8 cellular contexts compared by ENCODE assay signal in the genomic region with DNA sequence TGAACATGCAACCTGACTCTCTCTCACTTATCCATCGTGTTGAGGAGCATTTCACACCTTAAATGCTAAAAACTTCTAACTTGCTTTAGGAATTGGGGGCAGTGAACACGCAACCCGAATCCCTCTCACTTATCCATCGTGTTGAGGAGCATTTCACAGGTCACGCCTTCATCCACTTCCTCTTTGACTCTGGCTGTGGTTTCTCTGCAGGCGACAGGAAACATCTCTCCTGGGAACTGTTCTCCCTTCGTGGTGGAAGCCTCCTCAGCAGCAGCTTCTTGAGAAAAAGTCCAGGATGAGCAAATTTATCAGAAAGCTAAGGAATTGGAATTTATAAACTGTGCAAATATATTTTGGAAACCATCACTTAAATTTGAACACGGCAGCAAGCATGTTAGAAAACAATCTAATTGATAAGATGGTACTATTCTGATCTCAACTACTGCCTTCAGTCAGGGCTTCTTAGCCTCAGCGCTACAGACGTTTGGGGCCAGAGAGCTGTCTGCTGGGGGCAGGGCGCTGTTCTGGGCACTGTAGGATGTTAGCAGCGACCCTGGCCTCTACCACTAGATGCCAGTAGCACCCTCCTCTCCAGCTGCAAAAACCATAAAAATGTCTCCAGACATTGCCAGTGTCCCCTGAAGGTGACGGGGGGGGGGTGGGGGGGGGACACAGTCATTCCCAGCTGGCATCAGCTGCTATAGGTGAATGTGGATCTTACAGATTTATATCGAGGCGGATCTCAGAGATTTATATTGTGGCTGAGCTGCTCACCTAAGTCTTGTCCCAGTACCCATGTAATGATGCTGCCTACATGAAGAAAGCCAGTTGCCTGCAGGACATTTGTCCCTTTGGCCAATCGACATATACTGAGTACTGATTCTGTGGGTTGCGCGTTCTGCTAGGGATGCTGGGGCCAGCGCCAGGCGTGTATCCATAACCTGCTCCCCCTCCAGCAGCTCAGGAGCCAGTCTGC. TPM values are rescaled to one million over a fixed set of nuclear protein-coding genes. Genes with fewer than 3 reads are reported as not detected.
DNase-seq lines count a peak whose midpoint lies in the region; ATAC-seq, FAIRE-seq and TF ChIP-seq lines count a peak whose summit lies in the region.

No MANE protein-coding gene starts in this region.

- H3K27ac Mint-ChIP-seq in activated naive CD4-positive, alpha-beta T cell treated with anti-CD3 and anti-CD28 coated beads, Interleukin-2, amount 10 ng/mL, durations not matched to agents 7 days and 5 days, result no peak overlapping the region

- no peaks in the 10 kb centered on the region for H3K9me3 Mint-ChIP-seq in activated naive CD4-positive, alpha-beta T cell treated with anti-CD3 and anti-CD28 coated beads, Interleukin-2, amount 10 ng/mL, durations not matched to agents 7 days and 5 days

- H3K4me3 ChIP-seq in lower lobe of right lung (no peak overlapping the region), small intestine (ENCODE audit: low read depth in 1 of 2, low read length in 2 of 2) (no peak overlapping the region)

- DNase-seq in COR-L47 (lab: John Stamatoyannopoulos, UW), result peak; percentile 55
- peak; percentile 86 for DNase-seq in NCI-H526 treated with DMSO at 0.1 percent for 48 hours (lab: John Stamatoyannopoulos, UW)
- DNase-seq in activated naive CD4-positive, alpha-beta T cell treated with anti-CD3 and anti-CD28 coated beads, Interleukin-2, amount 10 ng/mL, durations not matched to agents 7 days and 5 days, result peak; percentile 58
- no peak for DNase-seq in lower lobe of right lung
- DNase-seq in NCI-H1048 (lab: John Stamatoyannopoulos, UW), result no peak
- DNase-seq in small intestine, result no peak

- TF ChIP-seq CTCF in lower lobe of right lung (IDR thresholded peaks at IDR 0.05), result peak; percentile 25

- CTCF ChIA-PET in activated naive CD4-positive, alpha-beta T cell treated with anti-CD3 and anti-CD28 coated beads, Interleukin-2, amount 10 ng/mL, durations not matched to agents 7 days and 5 days (lab: Charles Lee), result interaction anchor here (0.8 to 1.9 kb wide), 16 partner anchors 9 to 712 kb away, joined by 3 to 10 read pairs (median 4); partner anchors contain the start of gene RBM38

- H3K9me3 ChIP-seq in lower lobe of right lung (no peaks in the 10 kb centered on the region), small intestine (ENCODE audit: control insufficient read depth, low read depth) (no peaks in the 10 kb centered on the region)

- H3K27ac ChIP-seq in lower lobe of right lung (no peak overlapping the region), small intestine (ENCODE audit: low read depth in 1 of 2, low read length in 1 of 2) (no peak overlapping the region)

- H3K4me3 Mint-ChIP-seq in activated naive CD4-positive, alpha-beta T cell treated with anti-CD3 and anti-CD28 coated beads, Interleukin-2, amount 10 ng/mL, durations not matched to agents 7 days and 5 days, result no peak overlapping the region

- no peaks in the 10 kb centered on the region for H3K36me3 ChIP-seq in lower lobe of right lung
- H3K36me3 ChIP-seq in small intestine (ENCODE audit: control insufficient read depth in 2 of 2, insufficient read depth in 2 of 2, low read length in 2 of 2), result no peaks in the 10 kb centered on the region

- WGBS in small intestine, 3 donors, result 31 to 38% (median 35%) methylated on average over 20 of the region's 20 CpGs

- intact Hi-C loops in lower lobe of right lung (cut with DNase I), result loop anchor here (5.0 kb wide), 1 partner anchor 116 kb away; no protein-coding TSS in a partner anchor

- H3K36me3 Mint-ChIP-seq in activated naive CD4-positive, alpha-beta T cell treated with anti-CD3 and anti-CD28 coated beads, Interleukin-2, amount 10 ng/mL, durations not matched to agents 7 days and 5 days, result no peaks in the 10 kb centered on the region

- peaks cover 73% of the 10 kb centered on the region for H3K27me3 Mint-ChIP-seq in activated naive CD4-positive, alpha-beta T cell treated with anti-CD3 and anti-CD28 coated beads, Interleukin-2, amount 10 ng/mL, durations not matched to agents 7 days and 5 days

- peaks cover 31% of the 10 kb centered on the region for H3K4me1 ChIP-seq in lower lobe of right lung
- H3K4me1 ChIP-seq in small intestine (ENCODE audit: control insufficient read depth in 2 of 2, insufficient read depth in 1 of 2, low read depth in 1 of 2, low read length in 1 of 2), result no peaks in the 10 kb centered on the region

- ATAC-seq in GM21390 (IDR thresholded peaks at IDR 0.05; ENCODE audit: unreplicated experiment) (peak; percentile 59), lower lobe of right lung (peak in 1 of 2 donors; percentile 53), HG03469 (IDR thresholded peaks at IDR 0.05; ENCODE audit: unreplicated experiment) (no peak)

- FAIRE-seq in small intestine (lab: Jason Lieb, UNC), result no peak

- peaks cover 19% of the 10 kb centered on the region for H3K4me1 Mint-ChIP-seq in activated naive CD4-positive, alpha-beta T cell treated with anti-CD3 and anti-CD28 coated beads, Interleukin-2, amount 10 ng/mL, durations not matched to agents 7 days and 5 days

- peaks cover 12% of the 10 kb centered on the region for H3K27me3 ChIP-seq in lower lobe of right lung (ENCODE audit: low read depth)
- H3K27me3 ChIP-seq in small intestine (ENCODE audit: control insufficient read depth in 2 of 2, insufficient read depth in 2 of 2, low read length in 2 of 2), result no peaks in the 10 kb centered on the region

RNA-seq across cellular contexts. Expression of gene CTCFL, which starts 26.2 kb away (rescaled TPM):
- not detected for total RNA-seq in lower lobe of right lung
- polyA plus RNA-seq in small intestine, result under 1 TPM in 1 of 3 donors, not detected in 2; 0.03 TPM

Comparison
In these comparisons a context has a peak if more than half of its experiments do, and no peak if none do; other contexts are left out.
1. DNase-seq: peak in COR-L47 (single experiment), NCI-H526 treated with DMSO at 0.1 percent for 48 hours (single experiment) and activated naive CD4-positive, alpha-beta T cell treated with anti-CD3 and anti-CD28 coated beads, Interleukin-2, amount 10 ng/mL, durations not matched to agents 7 days and 5 days (single experiment); none in lower lobe of right lung (single experiment), NCI-H1048 (single experiment) and small intestine (single experiment).